In genomic region chr19:11848594-11849263, GRCh38 we compare ENCODE assay signal across 1 cellular context.
TF ChIP-seq lines count a peak whose summit lies in the region.

Gene ZNF439 (plus strand): TSS chr19:11848726. CDS start chr19:11848868, 142 bp downstream.

TF ChIP-seq in K562, 482 proteins besides CTCF, POLR2A, EP300 and RAD21:
- peak; percentile 58 for TF ChIP-seq PKNOX1 (IDR thresholded peaks at IDR 0.05)
- no peak for TF ChIP-seq ZNF584 (CRISPR knock-in tag; IDR thresholded peaks at IDR 0.05; ENCODE audit: low read depth)
- no peak for TF ChIP-seq CEBPB (tag; IDR thresholded peaks at IDR 0.05)
- TF ChIP-seq KLF10 (CRISPR knock-in tag; IDR thresholded peaks at IDR 0.05), result no peak
- no peak for TF ChIP-seq ZNF239 (CRISPR knock-in tag; IDR thresholded peaks at IDR 0.05)
- peak; percentile 66 for TF ChIP-seq NFYB (IDR thresholded peaks at IDR 0.05; ENCODE audit: extremely low read depth, insufficient read length)
